ENCODE assay signal across 8 cellular contexts in genomic region chrX:129759576-129760061, GRCh38. TPM values are rescaled to one million over a fixed set of nuclear protein-coding genes. Genes with fewer than 3 reads are reported as not detected.
DNase-seq lines count a peak whose midpoint lies in the region; ATAC-seq lines count a peak whose summit lies in the region.

No MANE protein-coding gene starts in this region.

- DNase-seq in GF-D8 (lab: John Stamatoyannopoulos, UW) (peak; percentile 26), M059J (ENCODE audit: low read depth) (peak; percentile 95), Right ventricle myocardium superior (peak; percentile 67), COR-L47 (lab: John Stamatoyannopoulos, UW) (no peak), HuH-7.5 (ENCODE audit: low spot score) (no peak)
- DNase-seq in activated effector memory CD4-positive, alpha-beta T cell treated with anti-CD3 and anti-CD28 coated beads, Interleukin-2, amount 50 U/mL, for 16 hours: peak; percentile 80
- peak; percentile 48 to 51 for DNase-seq in stimulated activated CD4-positive, alpha-beta T cell treated with anti-CD3 and anti-CD28 coated beads, Interleukin-2, amount 100 ng/mL, for 24 hours

- intact Hi-C loops in Right ventricle myocardium superior (cut with DNase I): no loop called here

- ATAC-seq in Right ventricle myocardium superior (ENCODE audit: poor library complexity) (peak; percentile 78), GM21576 (IDR thresholded peaks at IDR 0.05; ENCODE audit: unreplicated experiment) (no peak)

RNA-seq across cellular contexts. Expression of gene SASH3, which starts 20.1 kb away (rescaled TPM):
- not detected in 2 replicates for total RNA-seq in M059J (2014; rRNA removed; shearing (Covaris generic))
- total RNA-seq in Right ventricle myocardium superior: 2.2 TPM

RNA-seq across cellular contexts. Expression of gene XPNPEP2, which starts 20.8 kb away (rescaled TPM):
- total RNA-seq in M059J (2014; rRNA removed; shearing (Covaris generic)): not detected in 2 replicates
- total RNA-seq in Right ventricle myocardium superior: 0.73 TPM

Comparison
In these comparisons a context has a peak if more than half of its experiments do, and no peak if none do; other contexts are left out.
1. DNase-seq: peak in GF-D8 (single experiment), M059J (single experiment), activated effector memory CD4-positive, alpha-beta T cell treated with anti-CD3 and anti-CD28 coated beads, Interleukin-2, amount 50 U/mL, for 16 hours (single experiment), Right ventricle myocardium superior (single experiment) and stimulated activated CD4-positive, alpha-beta T cell treated with anti-CD3 and anti-CD28 coated beads, Interleukin-2, amount 100 ng/mL, for 24 hours (2 of 2); none in COR-L47 (single experiment) and HuH-7.5 (single experiment).